2 cellular contexts compared by ENCODE assay signal in genomic region chr2:73078457-73079411, GRCh38.
A peak's percentile ranks its signal among the peaks of the same experiment; 100 is the strongest.
TF ChIP-seq lines count a peak whose summit lies in the region.

No MANE protein-coding gene starts in this region.

TF ChIP-seq in HEK293, 187 proteins besides CTCF, POLR2A, EP300 and RAD21:
- no peak for TF ChIP-seq ZNF670 (tag by site-specific recombination; IDR thresholded peaks at IDR 0.05; ENCODE audit: low read depth)
- TF ChIP-seq GLIS1 (tag by site-specific recombination; IDR thresholded peaks at IDR 0.05) = peak; percentile 38

TF ChIP-seq in HepG2, 621 proteins besides CTCF, POLR2A, EP300 and RAD21:
- TF ChIP-seq SUZ12 (IDR thresholded peaks at IDR 0.05; ENCODE audit: low read depth, low read length) = no peak
- 0 out of 2 replicates have a peak, but pooled peaks have one; percentile 51 for TF ChIP-seq ZKSCAN1 (IDR thresholded peaks at IDR 0.05; ENCODE audit: low read length)
